ENCODE assay signal across 11 cellular contexts in the genomic region with DNA sequence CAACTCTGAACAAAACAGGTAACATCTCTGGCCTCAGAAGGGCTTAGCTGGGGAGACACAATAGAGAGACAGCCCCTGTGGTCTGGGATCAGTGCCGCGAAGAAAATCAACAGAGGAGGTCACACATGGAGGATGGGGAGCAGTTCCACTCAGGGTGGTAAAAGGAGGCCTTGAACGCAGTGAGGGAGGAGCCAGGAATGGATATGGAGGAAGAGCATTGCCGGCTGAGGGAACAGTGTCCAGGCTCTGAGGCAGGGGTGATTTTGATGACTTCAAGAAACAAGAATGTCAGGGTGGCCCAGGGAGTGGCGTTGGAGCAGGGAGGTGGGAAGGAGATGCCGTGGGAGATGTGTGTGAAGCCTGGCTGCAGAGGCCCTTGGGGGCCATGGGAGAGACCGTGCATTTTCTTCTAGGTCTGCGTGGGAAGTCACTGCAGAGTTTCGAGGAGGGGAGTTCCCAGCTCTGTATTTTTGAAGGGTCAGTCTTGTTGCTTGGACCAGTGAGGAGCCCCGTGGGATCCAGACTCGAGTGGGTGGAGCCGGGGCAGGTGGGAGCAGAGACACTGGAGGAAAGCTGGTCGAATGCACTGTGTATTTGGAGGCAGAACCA. TPM values are rescaled to one million over a fixed set of nuclear protein-coding genes. Genes with fewer than 3 reads are reported as not detected.
DNase-seq lines count a peak whose midpoint lies in the region; ATAC-seq and TF ChIP-seq lines count a peak whose summit lies in the region.
"Had no signal": no experiment of that assay in that cellular context is flagged by ENCODE, and none has a peak within 500 bp of the region (broad histone marks: within the 10 kb centered on the region; RNA-seq: fewer than 3 reads in every experiment).

No MANE protein-coding gene starts in this region.

- POLR2A ChIA-PET in HEK293 (lab: Yijun Ruan, JAX) (no interaction called here), HEK293T (lab: Yijun Ruan, JAX) (interaction anchor here (1.1 kb wide), 1 partner anchor 94 kb away, joined by 4 read pairs; a partner anchor contains a TSS)
- POLR2A ChIA-PET in activated CD8-positive, alpha-beta T cell treated with anti-CD3 and anti-CD28 coated beads, Interleukin-2, amount 10 ng/mL, durations not matched to agents 7 days and 5 days (lab: Charles Lee), result interaction anchor here (0.6 to 7.9 kb wide), 4 partner anchors 14 to 37 kb away, joined by 3 to 52 read pairs (median 5); no protein-coding TSS in a partner anchor

- no peaks in the 10 kb centered on the region; the same call in 1 of the 2 replicates for H3K4me1 ChIP-seq in HEK293 (ENCODE audit: control insufficient read depth, insufficient read depth, low read length)
- peaks cover 80 to 84% (median 83%) of the 10 kb centered on the region in 3 donors for H3K4me1 ChIP-seq in skeletal muscle tissue (ENCODE audit: control insufficient read depth in 3 of 3, insufficient read depth in 3 of 3, low read length in 3 of 3)

- TF ChIP-seq CTCF in HEK293 (tag by site-specific recombination; IDR thresholded peaks at IDR 0.05) (no peak), fibroblast of mammary gland (conservative IDR thresholded peaks at IDR 0.05; ENCODE audit: control insufficient read depth, insufficient read depth, low read depth, low read length) (no peak)

- ATAC-seq in activated CD8-positive, alpha-beta T cell treated with anti-CD3 and anti-CD28 coated beads, Interleukin-2, amount 10 ng/mL, durations not matched to agents 7 days and 5 days, result no peak
- ATAC-seq in GM18861 (IDR thresholded peaks at IDR 0.05; ENCODE audit: unreplicated experiment) (no peak), GM19023 (IDR thresholded peaks at IDR 0.05; ENCODE audit: unreplicated experiment) (no peak)
- ATAC-seq: body of pancreas had no signal

- peaks cover 90% of the 10 kb centered on the region for H3K4me1 Mint-ChIP-seq in activated CD8-positive, alpha-beta T cell treated with anti-CD3 and anti-CD28 coated beads, Interleukin-2, amount 10 ng/mL, durations not matched to agents 7 days and 5 days (ENCODE audit: low read depth)

- no peaks in the 10 kb centered on the region for H3K27me3 ChIP-seq in skeletal muscle tissue (ENCODE audit: control insufficient read depth in 3 of 3, insufficient read depth in 3 of 3, low read length in 3 of 3)
- H3K27me3 ChIP-seq: body of pancreas had no signal

- no peaks in the 10 kb centered on the region for H3K9me3 Mint-ChIP-seq in activated CD8-positive, alpha-beta T cell treated with anti-CD3 and anti-CD28 coated beads, Interleukin-2, amount 10 ng/mL, durations not matched to agents 7 days and 5 days (ENCODE audit: insufficient read depth)

- no peak for DNase-seq in activated CD8-positive, alpha-beta T cell treated with anti-CD3 and anti-CD28 coated beads, Interleukin-2, amount 10 ng/mL, durations not matched to agents 7 days and 5 days
- peak; percentile 35 for DNase-seq in fibroblast of mammary gland (ENCODE audit: low read depth)
- no peak for DNase-seq in NCI-H146 (lab: John Stamatoyannopoulos, UW)
- DNase-seq in HEK293T (ENCODE audit: extremely low spot score), result no peak
- DNase-seq: hypothalamus, NCI-H345 had no signal

- no peak overlapping the region for H3K4me3 Mint-ChIP-seq in activated CD8-positive, alpha-beta T cell treated with anti-CD3 and anti-CD28 coated beads, Interleukin-2, amount 10 ng/mL, durations not matched to agents 7 days and 5 days

- peaks cover 62% of the 10 kb centered on the region for H3K36me3 Mint-ChIP-seq in activated CD8-positive, alpha-beta T cell treated with anti-CD3 and anti-CD28 coated beads, Interleukin-2, amount 10 ng/mL, durations not matched to agents 7 days and 5 days (ENCODE audit: low read depth)

- H3K36me3 ChIP-seq in HEK293 (ENCODE audit: control insufficient read depth in 2 of 2, insufficient read depth in 1 of 2, low read length in 2 of 2) (peaks cover 0 to 2% of the 10 kb centered on the region in 2 experiments; a peak in 1 of 3 replicates), skeletal muscle tissue (ENCODE audit: control insufficient read depth in 3 of 3, insufficient read depth in 3 of 3, low read length in 3 of 3) (peaks cover 0 to 4% (median under 1%) of the 10 kb centered on the region in 3 donors)

- no peaks in the 10 kb centered on the region for H3K27me3 Mint-ChIP-seq in activated CD8-positive, alpha-beta T cell treated with anti-CD3 and anti-CD28 coated beads, Interleukin-2, amount 10 ng/mL, durations not matched to agents 7 days and 5 days (ENCODE audit: low read depth)

- no peak overlapping the region for H3K4me3 ChIP-seq in HEK293 (ENCODE audit: low read depth, low read length)
- H3K4me3 ChIP-seq in fibroblast of mammary gland (ENCODE audit: control insufficient read depth, low read depth, low read length), result no peak overlapping the region
- no peak overlapping the region for H3K4me3 ChIP-seq in skeletal muscle tissue (ENCODE audit: low read length in 3 of 3)
- H3K4me3 ChIP-seq: body of pancreas had no signal

- no peaks in the 10 kb centered on the region for H3K9me3 ChIP-seq in HEK293 (ENCODE audit: control insufficient read depth, insufficient read depth, low read depth, low read length)
- no peaks in the 10 kb centered on the region for H3K9me3 ChIP-seq in skeletal muscle tissue (ENCODE audit: control insufficient read depth in 3 of 3, low read length in 3 of 3)
- H3K9me3 ChIP-seq: body of pancreas had no signal

- H3K27ac Mint-ChIP-seq in activated CD8-positive, alpha-beta T cell treated with anti-CD3 and anti-CD28 coated beads, Interleukin-2, amount 10 ng/mL, durations not matched to agents 7 days and 5 days, result peak overlapping the region; percentile 87

- no peak overlapping the region for H3K9ac ChIP-seq in skeletal muscle tissue (ENCODE audit: low read depth in 1 of 3, low read length in 3 of 3)

- H3K27ac ChIP-seq in HEK293 (ENCODE audit: extremely low read depth, low read depth, low read length) (no peak overlapping the region), skeletal muscle tissue (ENCODE audit: low read depth, low read length) (peak overlapping the region; percentile 7)

- CTCF ChIA-PET in HEK293 (lab: Yijun Ruan, JAX), result interaction anchor here (0.7 to 1.1 kb wide), 4 partner anchors 53 to 242 kb away, joined by 3 to 4 read pairs (median 4); no protein-coding TSS in a partner anchor
- CTCF ChIA-PET in activated CD8-positive, alpha-beta T cell treated with anti-CD3 and anti-CD28 coated beads, Interleukin-2, amount 10 ng/mL, durations not matched to agents 7 days and 5 days (lab: Charles Lee), result interaction anchor here (0.7 to 22.0 kb wide), 9 partner anchors 9 to 124 kb away, joined by 3 to 1113 read pairs (median 8); a partner anchor contains a TSS
- CTCF ChIA-PET in HEK293T (lab: Yijun Ruan, JAX), result interaction anchor here (0.9 kb wide), 1 partner anchor 57 kb away, joined by 3 read pairs; no protein-coding TSS in a partner anchor

TF ChIP-seq in HEK293, 187 proteins besides CTCF, POLR2A, EP300 and RAD21:
- TF ChIP-seq SCRT2 (tag by site-specific recombination; IDR thresholded peaks at IDR 0.05) (no peak), ZFHX2 (tag by site-specific recombination; conservative IDR thresholded peaks at IDR 0.05) (peak; percentile 69), EGR2 (tag by site-specific recombination; IDR thresholded peaks at IDR 0.05; ENCODE audit: low read depth) (peak; percentile 73)

TF ChIP-seq in HEK293T, 16 proteins besides CTCF, POLR2A, EP300 and RAD21:
- no peak for TF ChIP-seq ZNF384 (IDR thresholded peaks at IDR 0.05)
- TF ChIP-seq BHLHE40 (IDR thresholded peaks at IDR 0.05; ENCODE audit: borderline replicate concordance), result no peak
- TF ChIP-seq, protein P1, sequence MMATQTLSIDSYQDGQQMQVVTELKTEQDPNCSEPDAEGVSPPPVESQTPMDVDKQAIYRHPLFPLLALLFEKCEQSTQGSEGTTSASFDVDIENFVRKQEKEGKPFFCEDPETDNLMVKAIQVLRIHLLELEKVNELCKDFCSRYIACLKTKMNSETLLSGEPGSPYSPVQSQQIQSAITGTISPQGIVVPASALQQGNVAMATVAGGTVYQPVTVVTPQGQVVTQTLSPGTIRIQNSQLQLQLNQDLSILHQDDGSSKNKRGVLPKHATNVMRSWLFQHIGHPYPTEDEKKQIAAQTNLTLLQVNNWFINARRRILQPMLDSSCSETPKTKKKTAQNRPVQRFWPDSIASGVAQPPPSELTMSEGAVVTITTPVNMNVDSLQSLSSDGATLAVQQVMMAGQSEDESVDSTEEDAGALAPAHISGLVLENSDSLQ (IDR thresholded peaks at IDR 0.05), result no peak
- TF ChIP-seq FOXA1 (IDR thresholded peaks at IDR 0.05), result no peak
- no peak for TF ChIP-seq ELF4 (IDR thresholded peaks at IDR 0.05)
- no peak for TF ChIP-seq L3MBTL2 (conservative IDR thresholded peaks at IDR 0.05)
- TF ChIP-seq HDGF (IDR thresholded peaks at IDR 0.05; ENCODE audit: borderline replicate concordance), result no peak
- no peak for TF ChIP-seq SP1 (IDR thresholded peaks at IDR 0.05)
- TF ChIP-seq NFRKB (IDR thresholded peaks at IDR 0.05), result no peak
- TF ChIP-seq LEF1 (IDR thresholded peaks at IDR 0.05; ENCODE audit: borderline replicate concordance), result no peak
- TF ChIP-seq ARNT (IDR thresholded peaks at IDR 0.05), result no peak
- TF ChIP-seq TARDBP (IDR thresholded peaks at IDR 0.05), result no peak
- no peak for TF ChIP-seq FOXK2 (IDR thresholded peaks at IDR 0.05)
- no peak for TF ChIP-seq CTBP1 (IDR thresholded peaks at IDR 0.05; ENCODE audit: borderline replicate concordance)
- TF ChIP-seq FOXM1 (IDR thresholded peaks at IDR 0.05; ENCODE audit: borderline replicate concordance), result no peak
- no peak for TF ChIP-seq SUZ12 (IDR thresholded peaks at IDR 0.05)

RNA-seq across cellular contexts. Expression of a gene that starts 35.7 kb away (rescaled TPM):
- under 1 TPM; 0.13 to 0.21 TPM for total RNA-seq in activated CD8-positive, alpha-beta T cell treated with anti-CD3 and anti-CD28 coated beads, Interleukin-2, amount 10 ng/mL, durations not matched to agents 7 days and 5 days
- total RNA-seq in skeletal muscle tissue, result under 0.01 TPM

RNA-seq across cellular contexts. Expression of a gene that starts 47.9 kb away (rescaled TPM):
- total RNA-seq in activated CD8-positive, alpha-beta T cell treated with anti-CD3 and anti-CD28 coated beads, Interleukin-2, amount 10 ng/mL, durations not matched to agents 7 days and 5 days, result 100 to 1,000 TPM; 109 to 117 TPM
- total RNA-seq in skeletal muscle tissue, result 6.3 TPM

Comparison
In these comparisons a context has a peak if more than half of its experiments do, and no peak if none do; other contexts are left out.
1. RNA of a gene that starts 47.9 kb away (total RNA-seq): 109 to 117 TPM in activated CD8-positive, alpha-beta T cell treated with anti-CD3 and anti-CD28 coated beads, Interleukin-2, amount 10 ng/mL, durations not matched to agents 7 days and 5 days; 6.3 TPM in skeletal muscle tissue (single experiment); every median in the first group is over 10 times any median in the second.